11 cellular contexts compared by ENCODE assay signal in the genomic region with DNA sequence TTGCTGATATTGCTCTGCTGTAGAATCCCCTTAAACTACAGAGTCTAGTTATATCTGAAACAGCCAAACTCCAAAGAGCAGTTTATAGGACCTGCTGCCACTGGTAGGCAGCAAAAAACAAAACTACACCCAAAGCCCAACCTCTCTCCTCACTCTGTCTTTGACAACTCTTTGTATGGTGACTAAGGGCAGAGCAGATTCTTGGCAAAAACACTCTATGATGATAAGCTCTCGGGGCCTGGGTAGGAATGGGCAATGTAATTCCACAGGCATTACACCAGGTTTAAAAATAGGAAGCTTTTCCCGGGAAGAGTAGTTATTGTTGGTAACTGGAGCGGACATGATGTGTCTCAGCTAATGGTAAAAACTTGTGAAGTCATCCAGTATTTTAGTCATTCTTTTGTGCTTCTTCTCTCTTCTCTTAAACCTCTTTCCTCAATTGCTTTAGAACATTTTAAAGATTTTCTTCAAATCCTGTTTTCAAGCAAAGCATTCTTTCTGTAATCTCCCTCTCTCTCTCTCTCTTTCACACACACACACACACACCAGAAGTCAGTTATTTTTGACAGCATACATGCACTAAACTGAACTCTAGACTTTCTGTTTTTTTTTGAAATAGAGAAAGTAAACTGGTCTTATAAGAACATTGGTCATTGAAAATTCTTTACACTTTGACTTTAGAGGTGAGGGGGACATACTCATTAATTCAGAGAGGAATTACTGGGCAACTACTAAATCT.
DNase-seq lines count a peak whose midpoint lies in the region; ATAC-seq and TF ChIP-seq lines count a peak whose summit lies in the region.
"Had no signal": no experiment of that assay in that cellular context is flagged by ENCODE, and none has a peak within 500 bp of the region (broad histone marks: within the 10 kb centered on the region; RNA-seq: fewer than 3 reads in every experiment).

No MANE protein-coding gene starts in this region.

- H3K36me3 ChIP-seq in A673 (ENCODE audit: insufficient read depth, low read length, poor library complexity, severe bottlenecking) = no peaks in the 10 kb centered on the region

- DNase-seq in NCI-H1694 (lab: John Stamatoyannopoulos, UW) = peak; percentile 3
- no peak for DNase-seq in NCI-H1694 treated with DMSO at 0.1 percent for 48 hours (lab: John Stamatoyannopoulos, UW)
- DNase-seq in epithelial cell of esophagus (ENCODE audit: low read depth) = peak; percentile 44
- peak; percentile 16 for DNase-seq in mucosa of gallbladder (ENCODE audit: low spot score)
- no peak for DNase-seq in activated T-cell treated with anti-CD3 and anti-CD28 coated beads, Interleukin-2, amount 50 U/mL, for 72 hours
- no peak for DNase-seq in A673 (ENCODE audit: low spot score)
- no peak for DNase-seq in H9
- DNase-seq: 8988T; activated naive CD4-positive, alpha-beta T cell treated with anti-CD3 and anti-CD28 coated beads, Interleukin-2, amount 50 U/mL, for 16 hours; NCI-H774 had no signal

- H2AFZ ChIP-seq in H9 (ENCODE audit: low read length) = no peak overlapping the region

- peaks cover 8 to 11% of the 10 kb centered on the region in 2 donors for H3K9me3 Mint-ChIP-seq in activated T-cell treated with anti-CD3 and anti-CD28 coated beads, Interleukin-2, amount 50 U/mL, for 72 hours
- H3K9me3 Mint-ChIP-seq in H9 = peaks cover 0 to 3% of the 10 kb centered on the region in 2 experiments; a peak in 1 of 5 replicates

- TF ChIP-seq CTCF in epithelial cell of esophagus (IDR thresholded peaks at IDR 0.05; ENCODE audit: insufficient read depth, low read depth, low read length, missing control alignments) = no peak
- no peak for TF ChIP-seq CTCF in A673 (conservative IDR thresholded peaks at IDR 0.05; ENCODE audit: low read depth, low read length)
- TF ChIP-seq CTCF in H9 (conservative IDR thresholded peaks at IDR 0.05) = no peak

- H3K14ac ChIP-seq in H9 (ENCODE audit: insufficient read depth, low read length) = no peak overlapping the region

- H3K4me1 Mint-ChIP-seq in activated T-cell treated with anti-CD3 and anti-CD28 coated beads, Interleukin-2, amount 50 U/mL, for 72 hours (ENCODE audit: low read depth) = no peaks in the 10 kb centered on the region
- peaks cover 2 to 4% of the 10 kb centered on the region in 2 experiments for H3K4me1 Mint-ChIP-seq in H9

- H3K79me2 ChIP-seq in H9 (ENCODE audit: insufficient read depth, low read length) = 0 out of 2 replicates have a peak, but pooled peaks cover 1% of the 10 kb centered on the region

- H3K79me1 ChIP-seq in H9 (ENCODE audit: insufficient read depth, low read depth, low read length, poor library complexity, severe bottlenecking) = no peaks in the 10 kb centered on the region

- no CpG with 5 or more reads among the region's 3 CpGs for WGBS in H9 (ENCODE audit: extremely low coverage, insufficient read length, low lambda C conversion rate)

- H3K23me2 ChIP-seq in H9 (ENCODE audit: insufficient read length, low read depth, low read length, poor library complexity, severe bottlenecking) = no peaks in the 10 kb centered on the region

- H3K4me3 Mint-ChIP-seq in activated T-cell treated with anti-CD3 and anti-CD28 coated beads, Interleukin-2, amount 50 U/mL, for 72 hours = no peak overlapping the region
- no peak overlapping the region for H3K4me3 Mint-ChIP-seq in H9

- H3K27ac Mint-ChIP-seq in activated T-cell treated with anti-CD3 and anti-CD28 coated beads, Interleukin-2, amount 50 U/mL, for 72 hours = no peak overlapping the region
- H3K27ac Mint-ChIP-seq in H9 = peak overlapping the region in 1 of 3 experiments; percentile 62; a peak in 2 of 7 replicates

- H3K27me3 ChIP-seq in A673 (replicated peaks; ENCODE audit: insufficient read depth, low read depth, low read length, poor library complexity) (peaks cover 32% of the 10 kb centered on the region), H9 (ENCODE audit: insufficient read depth, low read length) (no peaks in the 10 kb centered on the region)

- no peak overlapping the region for H4K5ac ChIP-seq in H9 (ENCODE audit: insufficient read length, low read depth, low read length)

- H3K4me3 ChIP-seq in epithelial cell of esophagus (ENCODE audit: low read length) = no peak overlapping the region
- H3K4me3 ChIP-seq in A673 (ENCODE audit: low read depth, low read length, poor library complexity, severe bottlenecking) = no peak overlapping the region

- intact Hi-C loops in A673 (cut with micrococcal nuclease; ENCODE audit: unreplicated experiment) = no loop called here

- H3K18ac ChIP-seq in H9 (ENCODE audit: insufficient read length, low read depth, low read length) = no peak overlapping the region

- peaks cover 0 to 2% of the 10 kb centered on the region in 2 donors for H3K36me3 Mint-ChIP-seq in activated T-cell treated with anti-CD3 and anti-CD28 coated beads, Interleukin-2, amount 50 U/mL, for 72 hours (ENCODE audit: insufficient read depth in 2 of 2)
- H3K36me3 Mint-ChIP-seq in H9 (ENCODE audit: insufficient read depth in 1 of 3, low read depth in 3 of 3) = no peaks in the 10 kb centered on the region

- no peaks in the 10 kb centered on the region for H4K20me1 ChIP-seq in H9 (ENCODE audit: control insufficient read depth, insufficient read depth, insufficient read length)

- no TSS peak for BruUV-seq in A673 (replicated peaks; lab: Mats Ljungman, UMichigan)

- no peak overlapping the region for H4K8ac ChIP-seq in H9 (replicated peaks; ENCODE audit: insufficient read length, low read depth, low read length)

- H3K23ac ChIP-seq in H9 (ENCODE audit: insufficient read length, low read depth, low read length) = no peak overlapping the region

- CTCF ChIA-PET in A673 (lab: Charles Lee) = no interaction called here

- no peak overlapping the region for H3K4ac ChIP-seq in H9 (ENCODE audit: low read depth, low read length)

- no peak overlapping the region for H2BK15ac ChIP-seq in H9 (ENCODE audit: low read depth, low read length)

- POLR2A ChIA-PET in A673 (lab: Charles Lee; ENCODE audit: low non-redundant PET) = no interaction called here

- ATAC-seq in activated T-cell treated with anti-CD3 and anti-CD28 coated beads, Interleukin-2, amount 50 U/mL, for 72 hours (replicated peaks in 1 of 2) = no peak
- no peak for ATAC-seq in HG03460 (IDR thresholded peaks at IDR 0.05; ENCODE audit: unreplicated experiment)

- no peak overlapping the region for H3K9ac ChIP-seq in H9 (ENCODE audit: extremely low read depth, insufficient read length, low read length)

- H2BK5ac ChIP-seq in H9 (ENCODE audit: insufficient read length, low read length) = no peak overlapping the region

- H3K4me1 ChIP-seq in A673 (ENCODE audit: insufficient read depth, low read length, poor library complexity, severe bottlenecking) (no peaks in the 10 kb centered on the region), H9 (ENCODE audit: insufficient read depth, low read length) (peaks cover 2% of the 10 kb centered on the region)

- no peak overlapping the region for H3K56ac ChIP-seq in H9 (ENCODE audit: insufficient read length, low read depth, low read length)

- no peak overlapping the region for H2AK5ac ChIP-seq in H9 (ENCODE audit: insufficient read length, low read length)

- no peak overlapping the region for H2BK12ac ChIP-seq in H9 (ENCODE audit: insufficient read length, low read depth, low read length)

- H3K9me3 ChIP-seq in A673 (ENCODE audit: low read depth, low read length, poor library complexity, severe bottlenecking) (peaks cover 6% of the 10 kb centered on the region), H9 (ENCODE audit: control insufficient read depth, low read depth, low read length) (no peaks in the 10 kb centered on the region)

- H3K27ac ChIP-seq in A673 (ENCODE audit: low read depth, low read length, poor library complexity, severe bottlenecking) (no peak overlapping the region), H9 (ENCODE audit: insufficient read length, low read depth, low read length) (no peak overlapping the region)

- no peak overlapping the region for H2BK20ac ChIP-seq in H9 (ENCODE audit: low read depth, low read length, poor library complexity, severe bottlenecking)

- no peak overlapping the region for H4K91ac ChIP-seq in H9 (ENCODE audit: insufficient read length, low read depth, low read length)

- H3K27me3 Mint-ChIP-seq in activated T-cell treated with anti-CD3 and anti-CD28 coated beads, Interleukin-2, amount 50 U/mL, for 72 hours (ENCODE audit: low read depth) = no peaks in the 10 kb centered on the region
- no peaks in the 10 kb centered on the region for H3K27me3 Mint-ChIP-seq in H9 (ENCODE audit: low read depth)

- no peak overlapping the region for H2BK120ac ChIP-seq in H9 (ENCODE audit: low read depth, low read length, poor library complexity, severe bottlenecking)

- no peak overlapping the region for H3T11ph ChIP-seq in H9 (ENCODE audit: low read length)

- no peak overlapping the region for H3K4me2 ChIP-seq in H9 (ENCODE audit: insufficient read depth, insufficient read length, low read length)

Comparison
In these comparisons a context has a peak if more than half of its experiments do, and no peak if none do; other contexts are left out.
1. DNase-seq: peak in NCI-H1694 (single experiment), epithelial cell of esophagus (single experiment) and mucosa of gallbladder (single experiment); none in NCI-H1694 treated with DMSO at 0.1 percent for 48 hours (single experiment), activated T-cell treated with anti-CD3 and anti-CD28 coated beads, Interleukin-2, amount 50 U/mL, for 72 hours (0 of 2), A673 (single experiment) and H9 (single experiment).